Comparison of ENCODE assay signal across 8 cellular contexts in the genomic region with DNA sequence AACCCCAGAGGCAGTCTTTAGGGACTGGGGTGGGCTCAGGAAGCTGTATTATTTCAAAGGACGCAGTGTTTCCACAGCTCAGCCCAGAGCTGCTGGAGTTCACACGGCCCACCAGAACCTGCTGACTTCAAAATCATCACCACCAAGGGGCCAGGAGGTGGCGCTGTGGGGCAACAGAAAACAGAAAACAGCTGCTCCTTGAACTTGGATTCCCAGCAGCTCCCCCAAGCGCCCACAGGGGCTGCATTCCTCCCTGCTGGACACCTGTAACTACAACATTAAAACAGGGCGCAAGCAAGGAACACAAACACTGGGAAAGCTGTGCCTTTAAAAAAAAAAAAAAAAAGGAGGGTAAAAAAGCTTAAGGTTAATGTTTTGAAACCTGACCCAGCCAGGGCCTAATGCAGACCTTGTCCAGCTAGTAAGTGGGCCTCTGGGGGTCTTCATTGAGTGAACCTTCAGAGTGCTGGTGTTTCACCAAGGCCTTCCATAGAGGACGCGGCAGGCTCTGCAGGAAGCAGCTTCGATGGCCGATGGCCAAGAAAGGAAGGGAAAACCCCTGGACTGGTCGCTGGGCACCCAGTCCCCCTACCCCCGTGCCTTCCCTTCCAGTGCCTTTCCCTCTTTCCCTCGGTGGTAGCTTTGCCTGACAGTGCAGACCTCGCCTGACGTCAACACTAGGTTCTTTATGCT. TPM values are rescaled to one million over a fixed set of nuclear protein-coding genes. Genes with fewer than 3 reads are reported as not detected.
DNase-seq lines count a peak whose midpoint lies in the region; ATAC-seq and TF ChIP-seq lines count a peak whose summit lies in the region.

No MANE protein-coding gene starts in this region.

- no peaks in the 10 kb centered on the region for H3K4me1 Mint-ChIP-seq in chondrocyte (ENCODE audit: low read depth)

- H3K36me3 Mint-ChIP-seq in chondrocyte (ENCODE audit: low read depth): no peaks in the 10 kb centered on the region

- H3K27ac Mint-ChIP-seq in chondrocyte (ENCODE audit: unreplicated experiment): no peak overlapping the region

- no peaks in the 10 kb centered on the region for H3K27me3 Mint-ChIP-seq in chondrocyte (ENCODE audit: low read depth)

- no peak overlapping the region for H3K4me3 Mint-ChIP-seq in chondrocyte (ENCODE audit: unreplicated experiment)

- DNase-seq in DMS 273 treated with DMSO at 0.1 percent for 48 hours (lab: John Stamatoyannopoulos, UW) (peak; percentile 36), NCI-H510A treated with DMSO at 0.1 percent for 48 hours (lab: John Stamatoyannopoulos, UW) (peak; percentile 85), chondrocyte (ENCODE audit: low spot score) (peak; percentile 87), left lobe of liver (ENCODE audit: low spot score) (peak; percentile 85)
- DNase-seq in activated CD4-positive, alpha-beta T cell treated with anti-CD3 and anti-CD28 coated beads for 24 hours (ENCODE audit: low read depth in 2 of 2): peak; percentile 67 to 73
- DNase-seq in stimulated activated CD4-positive, alpha-beta T cell treated with anti-CD3 and anti-CD28 coated beads, Interleukin-2, amount 100 ng/mL, for 4 hours (ENCODE audit: low read depth): peak; percentile 56

- ATAC-seq in HG03135 (IDR thresholded peaks at IDR 0.05; ENCODE audit: unreplicated experiment): peak; percentile 69
- ATAC-seq in left lobe of liver: peak; percentile 80
- no peak for ATAC-seq in GM21360 (IDR thresholded peaks at IDR 0.05; ENCODE audit: unreplicated experiment)

- TF ChIP-seq CTCF in chondrocyte (IDR thresholded peaks at IDR 0.05): peak; percentile 97

- H3K9me3 Mint-ChIP-seq in chondrocyte (ENCODE audit: low read depth): no peaks in the 10 kb centered on the region

RNA-seq across cellular contexts. Expression of a gene that starts 25.9 kb away (rescaled TPM):
- total RNA-seq in chondrocyte (3.7 to 6.1 TPM (median 5.6 TPM) in 3 replicates), left lobe of liver (55.0 TPM)

RNA-seq across cellular contexts. Expression of a gene that starts 53.5 kb away (rescaled TPM):
- not detected in 3 replicates for total RNA-seq in chondrocyte
- not detected for total RNA-seq in left lobe of liver

Comparison
In these comparisons a context has a peak if more than half of its experiments do, and no peak if none do; other contexts are left out.
1. DNase-seq: peak in every context shown above with its lines; median percentile 87 in chondrocyte; 85 in NCI-H510A treated with DMSO at 0.1 percent for 48 hours; 85 in left lobe of liver; 70 in activated CD4-positive, alpha-beta T cell treated with anti-CD3 and anti-CD28 coated beads for 24 hours; 56 in stimulated activated CD4-positive, alpha-beta T cell treated with anti-CD3 and anti-CD28 coated beads, Interleukin-2, amount 100 ng/mL, for 4 hours; 36 in DMS 273 treated with DMSO at 0.1 percent for 48 hours.